25 cellular contexts compared by ENCODE assay signal in the genomic region with DNA sequence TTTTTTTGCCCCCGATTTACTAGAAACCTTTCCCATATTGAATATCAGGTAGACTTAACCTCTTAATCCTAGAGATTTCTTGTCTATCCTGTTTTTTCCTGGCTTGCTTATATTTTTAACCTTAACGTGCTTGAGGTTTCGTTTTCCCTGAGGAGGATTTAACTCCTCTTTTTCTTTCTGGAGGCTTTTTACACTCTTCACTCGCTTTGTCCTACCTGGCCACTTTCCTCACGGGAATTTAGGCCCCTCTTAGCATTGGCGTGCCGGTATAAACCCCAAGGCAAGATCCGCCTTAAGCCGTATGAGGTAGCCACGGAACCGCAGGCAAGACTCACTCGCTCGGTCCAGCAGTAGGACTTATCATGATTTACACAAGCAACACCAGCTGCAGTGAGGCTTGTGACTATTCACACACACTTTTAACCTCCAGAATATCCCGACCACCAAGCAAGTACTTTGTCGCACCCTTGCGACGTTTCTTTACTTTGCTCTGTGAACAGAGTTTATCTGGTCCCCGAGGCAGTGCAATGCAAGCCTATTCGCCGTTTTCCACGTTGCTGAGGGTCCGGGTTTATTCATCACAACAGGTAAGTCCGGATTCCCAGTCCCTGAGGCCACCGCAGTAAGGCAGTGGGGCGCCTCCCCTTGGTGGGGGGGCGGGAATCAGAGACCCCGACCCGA. TPM values are rescaled to one million over a fixed set of nuclear protein-coding genes. Genes with fewer than 3 reads are reported as not detected.
"Had no signal": no experiment of that assay in that cellular context is flagged by ENCODE, and none has a peak within 500 bp of the region (broad histone marks: within the 10 kb centered on the region; RNA-seq: fewer than 3 reads in every experiment).

No MANE protein-coding gene starts in this region.

- H3K4me1 ChIP-seq: right atrium auricular region, stomach, thyroid gland, upper lobe of left lung had no signal

- H3K9me3 ChIP-seq: right atrium auricular region, sigmoid colon, thyroid gland, upper lobe of left lung had no signal

- H2AFZ ChIP-seq: hepatocyte had no signal

- H3K27me3 ChIP-seq: hepatocyte, right atrium auricular region, sigmoid colon, thyroid gland, upper lobe of left lung had no signal

- DNase-seq: cerebellar nuclear complex; dermis blood vessel endothelial cell; endodermal cell; erythroblast; foreskin melanocyte; head of caudate nucleus; left colon; naive thymus-derived CD4-positive, alpha-beta T cell; sigmoid colon; stimulated activated CD4-positive, alpha-beta T cell treated with anti-CD3 and anti-CD28 coated beads, Interleukin-2, amount 100 ng/mL, for 24 hours; stimulated activated CD4-positive, alpha-beta T cell treated with anti-CD3 and anti-CD28 coated beads, Interleukin-4, amount 100 ng/mL, for 4 hours; stimulated activated naive CD4-positive, alpha-beta T cell; stomach; thyroid gland; upper lobe of left lung had no signal

- ATAC-seq: left colon; naive thymus-derived CD4-positive, alpha-beta T cell had no signal

- H3K27ac ChIP-seq: hepatocyte, right atrium auricular region, sigmoid colon, stomach, thyroid gland, upper lobe of left lung had no signal

- H3K36me3 ChIP-seq: right atrium auricular region, sigmoid colon, stomach, thyroid gland, upper lobe of left lung had no signal

- H3K4me3 ChIP-seq: hepatocyte, right atrium auricular region, sigmoid colon, stomach, thyroid gland, upper lobe of left lung had no signal

- H3K79me2 ChIP-seq: hepatocyte had no signal

- H3K4me2 ChIP-seq: hepatocyte had no signal

RNA-seq across cellular contexts. Expression of a gene that starts 20.6 kb away (rescaled TPM):
- total RNA-seq: dermis blood vessel endothelial cell; endodermal cell; endothelial cell of umbilical vein; liver; lung microvascular endothelial cell; mesenteric fat pad; mononuclear cell; naive thymus-derived CD4-positive, alpha-beta T cell; osteocyte; right atrium auricular region; sigmoid colon had no signal
- polyA plus RNA-seq: endothelial cell of umbilical vein; liver; naive thymus-derived CD4-positive, alpha-beta T cell; neural cell had no signal

RNA-seq across cellular contexts. Expression of a gene that starts 44.5 kb away (rescaled TPM):
- total RNA-seq: dermis blood vessel endothelial cell, endothelial cell of umbilical vein, lung microvascular endothelial cell, mesenteric fat pad, osteocyte, right atrium auricular region, sigmoid colon, thyroid gland had no signal
- polyA plus RNA-seq: endothelial cell of umbilical vein, neural cell had no signal

RNA-seq across cellular contexts. Expression of a gene that starts 55.5 kb away (rescaled TPM):
- total RNA-seq: dermis blood vessel endothelial cell; endodermal cell; endothelial cell of umbilical vein; kidney epithelial cell; liver; lung microvascular endothelial cell; mesenteric fat pad; mononuclear cell; naive thymus-derived CD4-positive, alpha-beta T cell; osteocyte; right atrium auricular region; sigmoid colon; stomach; thyroid gland; upper lobe of left lung had no signal
- polyA plus RNA-seq: endothelial cell of umbilical vein; naive thymus-derived CD4-positive, alpha-beta T cell; neural cell; stomach had no signal
